In the genomic region with DNA sequence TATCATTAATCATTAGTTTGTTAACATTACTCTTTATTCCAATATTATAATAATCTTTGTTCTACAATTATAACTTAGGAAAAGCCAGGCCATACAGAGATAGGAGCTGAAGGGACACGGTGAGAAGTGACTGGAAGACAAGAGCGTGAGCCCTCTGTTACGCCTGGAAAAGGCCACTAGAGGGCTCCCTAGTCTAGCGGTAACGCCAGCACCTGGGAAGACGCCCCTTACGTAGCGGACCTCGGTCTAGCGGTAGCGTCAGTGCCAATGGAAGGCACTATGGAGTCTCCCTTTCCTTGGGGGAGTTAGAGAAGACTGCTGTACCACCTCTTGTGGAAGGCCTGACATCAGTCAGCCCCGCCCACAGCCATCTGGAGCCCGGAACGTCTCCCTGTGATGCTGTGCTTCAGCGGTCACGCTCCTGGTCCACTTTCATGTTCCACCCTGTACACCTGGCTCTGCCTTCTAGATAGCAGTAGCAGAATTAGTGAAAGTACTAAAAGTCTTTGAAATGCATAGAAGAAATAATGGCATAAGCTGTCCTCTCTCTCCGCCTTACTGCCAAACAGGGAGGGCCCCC, we compare ENCODE assay signal across 7 cellular contexts. TPM values are rescaled to one million over a fixed set of nuclear protein-coding genes. Genes with fewer than 3 reads are reported as not detected.
DNase-seq lines count a peak whose midpoint lies in the region; ATAC-seq, FAIRE-seq and TF ChIP-seq lines count a peak whose summit lies in the region.
"Not testable (repeated sequence)": the region's sequence is repeated elsewhere in the genome, so short reads cannot be mapped to it uniquely, and the experiment has no call there.

No MANE protein-coding gene starts in this region.

- not testable (repeated sequence) for H3K9ac ChIP-seq in kidney (ENCODE audit: low read length in 2 of 2)

- FAIRE-seq in kidney (lab: Jason Lieb, UNC) = not testable (repeated sequence)
- peak; percentile 75 for FAIRE-seq in pancreas (lab: Jason Lieb, UNC)

- not testable (repeated sequence) for H3K27me3 ChIP-seq in body of pancreas, pancreas

- not testable (repeated sequence) for H3K4me3 ChIP-seq in body of pancreas; kidney (ENCODE audit: low read length in 2 of 2); pancreas

- H3K4me1 ChIP-seq in body of pancreas; kidney (ENCODE audit: control insufficient read depth in 1 of 2, insufficient read depth in 1 of 2, low read depth in 1 of 2, low read length in 2 of 2); pancreas: not testable (repeated sequence)

- intact Hi-C loops in body of pancreas (cut with DNase I); kidney (cut with DNase I); pancreas (cut with DNase I): not testable (repeated sequence)

- TF ChIP-seq CTCF in body of pancreas (IDR thresholded peaks at IDR 0.05); kidney (IDR thresholded peaks at IDR 0.05; ENCODE audit: borderline replicate concordance, extremely low read depth, insufficient read depth); pancreas (IDR thresholded peaks at IDR 0.05): not testable (repeated sequence)

- not testable (repeated sequence) for H3K27ac ChIP-seq in body of pancreas; kidney (ENCODE audit: low read depth in 2 of 2, low read length in 2 of 2); pancreas

- not testable (repeated sequence) for TF ChIP-seq POLR2A in body of pancreas (IDR thresholded peaks at IDR 0.05)

- DNase-seq in body of pancreas = peak in 2 of 4 donors; percentile 8 to 10
- peak; percentile 38 for DNase-seq in kidney
- DNase-seq in pancreas = peak in 4 of 6 donors; percentile 17 to 45 (median 18)

- H3K9me3 ChIP-seq in body of pancreas; kidney (ENCODE audit: control insufficient read depth in 1 of 2, low read length in 2 of 2); pancreas: not testable (repeated sequence)

- peak; percentile 67 for ATAC-seq in GM19043 (IDR thresholded peaks at IDR 0.05; ENCODE audit: low read depth, unreplicated experiment)
- ATAC-seq in HG02678 (IDR thresholded peaks at IDR 0.05; ENCODE audit: unreplicated experiment) = peak; percentile 91
- ATAC-seq in HG03521 (IDR thresholded peaks at IDR 0.05; ENCODE audit: unreplicated experiment) = peak; percentile 70
- peak; percentile 55 to 65 for ATAC-seq in activated CD4-positive, CD25-positive, alpha-beta regulatory T cell treated with anti-CD3 and anti-CD28 coated beads, Interleukin-2, amount 50 U/mL, for 24 hours
- ATAC-seq in body of pancreas = peak; percentile 98
- peak; percentile 93 to 98 (median 98) for ATAC-seq in pancreas

- H3K36me3 ChIP-seq in body of pancreas (replicated peaks in 1 of 2; ENCODE audit: insufficient read depth in 1 of 2, low read depth in 2 of 2); kidney (ENCODE audit: control insufficient read depth in 1 of 2, insufficient read depth in 2 of 2, low read length in 2 of 2); pancreas: not testable (repeated sequence)

- WGBS in body of pancreas, 2 donors = 20% methylated on average over 1 of the region's 17 CpGs; no CpG with 5 or more reads in 1 of the 2 donors
- WGBS in pancreas, 2 donors = 47 to 70% methylated on average over 2 to 4 of the region's 17 CpGs

RNA-seq across cellular contexts. Expression of gene MTLN, which starts 55.6 kb away (rescaled TPM):
- total RNA-seq in body of pancreas = 100 to 1,000 TPM in 1 of 2 donors, 10 to 100 TPM in 1; 28.3 to 121 TPM
- 48.8 TPM for total RNA-seq in kidney
- polyA plus RNA-seq in kidney (ENCODE audit: insufficient read depth, low read depth, low replicate concordance) = 214 TPM
- 10 to 100 TPM in 5 of 6 donors, 1 to 10 TPM in 1; 6.8 to 26.5 (median 25.8) TPM for total RNA-seq in pancreas
- 100 to 1,000 TPM in 1 of 2 donors, 10 to 100 TPM in 1; 75.8 to 134 TPM for polyA plus RNA-seq in pancreas
